Comparison of ENCODE assay signal across 1 cellular context in genomic region chr15:20363591-20363990, GRCh38.
TF ChIP-seq lines count a peak whose summit lies in the region.

No MANE protein-coding gene starts in this region.

TF ChIP-seq in H1, 55 proteins besides CTCF, POLR2A, EP300 and RAD21:
- TF ChIP-seq ATF3 (IDR thresholded peaks at IDR 0.05; ENCODE audit: insufficient read depth, low read depth, low read length) (peak; percentile 62; the same call in 1 of the 2 replicates), USF2 (IDR thresholded peaks at IDR 0.05; ENCODE audit: low read length) (peak; percentile 69)
